Comparison of ENCODE assay signal across 24 cellular contexts in genomic region chr2:6654279-6654678, GRCh38.
"Had no signal": no experiment of that assay in that cellular context is flagged by ENCODE, and none has a peak within 500 bp of the region (broad histone marks: within the 10 kb centered on the region; RNA-seq: fewer than 3 reads in every experiment).

No MANE protein-coding gene starts in this region.

- DNase-seq: activated CD4-positive, alpha-beta T cell treated with anti-CD3 and anti-CD28 coated beads for 4 hours; activated CD4-positive, alpha-beta T cell treated with anti-CD3 and anti-CD28 coated beads, Interleukin-2, amount 50 U/mL, for 4 hours; activated effector memory CD4-positive, alpha-beta T cell treated with anti-CD3 and anti-CD28 coated beads, Interleukin-2, amount 50 U/mL, for 16 hours; activated naive CD4-positive, alpha-beta T cell treated with anti-CD3 and anti-CD28 coated beads for 36 hours; activated naive CD8-positive, alpha-beta T cell treated with anti-CD3 and anti-CD28 coated beads for 36 hours; activated T-cell treated with anti-CD3 and anti-CD28 coated beads for 4 hours; brain microvascular endothelial cell; caudate nucleus; cortex of kidney; effector memory CD8-positive, alpha-beta T cell; heart left ventricle; kidney glomerular epithelial cell; lower lobe of right lung; mesenchymal stem cell; natural killer cell; retina; stimulated activated CD4-positive, alpha-beta T cell treated with anti-CD3 and anti-CD28 coated beads, Interleukin-4, amount 100 ng/mL, for 24 hours; upper lobe of right lung had no signal

- H3K4me1 ChIP-seq: ascending aorta, heart left ventricle, lower lobe of right lung, prostate gland, upper lobe of right lung had no signal

- H3K27me3 ChIP-seq: ascending aorta, brain microvascular endothelial cell, upper lobe of right lung had no signal

- H3K27ac ChIP-seq: ascending aorta, brain microvascular endothelial cell, heart left ventricle, lower lobe of right lung, prostate gland, skin epidermis, thoracic aorta, upper lobe of right lung had no signal

- H3K36me3 ChIP-seq: ascending aorta, brain microvascular endothelial cell, heart left ventricle, lower lobe of right lung, prostate gland, thoracic aorta, upper lobe of right lung had no signal

- H3K9me3 ChIP-seq: ascending aorta, heart left ventricle, lower lobe of right lung, prostate gland, thoracic aorta, upper lobe of right lung had no signal

- H3K4me3 ChIP-seq: ascending aorta, heart left ventricle, lower lobe of right lung, prostate gland, skin epidermis, thoracic aorta, upper lobe of right lung had no signal

- ATAC-seq: effector memory CD8-positive, alpha-beta T cell; heart left ventricle; left lobe of liver; lower lobe of right lung; natural killer cell; sciatic nerve; upper lobe of right lung had no signal
